ENCODE assay signal across 8 cellular contexts in genomic region chr12:55728932-55729591, GRCh38. TPM values are rescaled to one million over a fixed set of nuclear protein-coding genes. Genes with fewer than 3 reads are reported as not detected.
DNase-seq lines count a peak whose midpoint lies in the region; ATAC-seq and TF ChIP-seq lines count a peak whose summit lies in the region.

TSS of gene CD63 (minus strand) at chr12:55729009. CDS start at chr12:55728341, 668 bp downstream.

- TF ChIP-seq POLR2A in GM18951 (IDR thresholded peaks at IDR 0.05; ENCODE audit: extremely low read depth, insufficient read depth, insufficient read length) = peak; percentile 53

- peak; percentile 57 for ATAC-seq in HG03139 (IDR thresholded peaks at IDR 0.05; ENCODE audit: unreplicated experiment)
- peak; percentile 59 for ATAC-seq in activated CD8-positive, alpha-beta memory T cell treated with anti-CD3 and anti-CD28 coated beads, Interleukin-2, amount 10 ng/mL, durations not matched to agents 7 days and 5 days

- POLR2A ChIA-PET in BJ (lab: Charles Lee) = interaction anchor here (0.6 to 1.4 kb wide), 4 partner anchors 9 to 13 kb away, joined by 3 to 6 read pairs (median 4); partner anchors contain the start of gene BLOC1S1

- peak within 1 kb of the TSS; percentile 96 for H3K27ac ChIP-seq in mesodermal cell (ENCODE audit: low read depth, low read length, severe bottlenecking)

- DNase-seq in BJ (ENCODE audit: low read depth) = no peak
- peak; percentile 65 for DNase-seq in NCI-H748 treated with DMSO at 0.1 percent for 48 hours (lab: John Stamatoyannopoulos, UW)
- peak; percentile 83 for DNase-seq in activated CD8-positive, alpha-beta memory T cell treated with anti-CD3 and anti-CD28 coated beads, Interleukin-2, amount 10 ng/mL, durations not matched to agents 7 days and 5 days
- DNase-seq in stimulated activated CD8-positive, alpha-beta memory T cell treated with anti-CD3 and anti-CD28 coated beads, Interleukin-15, amount 100 ng/mL, for 4 hours (ENCODE audit: low read depth in 2 of 2) = peak; percentile 65 to 72

- CTCF ChIA-PET in BJ (lab: Yijun Ruan, JAX) = interaction anchor here (0.7 to 2.3 kb wide), 9 partner anchors 8 to 198 kb away, joined by 3 to 29 read pairs (median 5); partner anchors contain the start of genes PYM1 and RDH5
- CTCF ChIA-PET in activated CD8-positive, alpha-beta memory T cell treated with anti-CD3 and anti-CD28 coated beads, Interleukin-2, amount 10 ng/mL, durations not matched to agents 7 days and 5 days (lab: Charles Lee) = interaction anchor here (0.6 to 4.9 kb wide), 12 partner anchors 9 to 376 kb away, joined by 3 to 63 read pairs (median 7); partner anchors contain the start of genes BLOC1S1, PA2G4, PYM1 and RDH5

- no peaks in the 10 kb centered on the region for H3K27me3 ChIP-seq in BJ (ENCODE audit: control insufficient read depth, insufficient read depth, low read length)

- TF ChIP-seq CTCF in BJ (IDR thresholded peaks at IDR 0.05; ENCODE audit: insufficient read depth, low read depth, low read length) = no peak

- H3K4me3 Mint-ChIP-seq in activated CD8-positive, alpha-beta memory T cell treated with anti-CD3 and anti-CD28 coated beads, Interleukin-2, amount 10 ng/mL, durations not matched to agents 7 days and 5 days = peak within 1 kb of the TSS; percentile 78

- 0% methylated on average over 28 to 45 of the region's 54 CpGs for WGBS in mesodermal cell (ENCODE audit: insufficient coverage in 2 of 2), 2 experiments

- no peaks in the 10 kb centered on the region for H3K9me3 ChIP-seq in mesodermal cell (ENCODE audit: control insufficient read depth, low read length)

- H3K9me3 Mint-ChIP-seq in activated CD8-positive, alpha-beta memory T cell treated with anti-CD3 and anti-CD28 coated beads, Interleukin-2, amount 10 ng/mL, durations not matched to agents 7 days and 5 days (ENCODE audit: low read depth) = no peaks in the 10 kb centered on the region

- peaks cover 57% of the 10 kb centered on the region for H3K4me1 Mint-ChIP-seq in activated CD8-positive, alpha-beta memory T cell treated with anti-CD3 and anti-CD28 coated beads, Interleukin-2, amount 10 ng/mL, durations not matched to agents 7 days and 5 days

- H3K27ac Mint-ChIP-seq in activated CD8-positive, alpha-beta memory T cell treated with anti-CD3 and anti-CD28 coated beads, Interleukin-2, amount 10 ng/mL, durations not matched to agents 7 days and 5 days = peak within 1 kb of the TSS; percentile 92

- peaks cover 16% of the 10 kb centered on the region for H3K36me3 Mint-ChIP-seq in activated CD8-positive, alpha-beta memory T cell treated with anti-CD3 and anti-CD28 coated beads, Interleukin-2, amount 10 ng/mL, durations not matched to agents 7 days and 5 days

- peak within 1 kb of the TSS; percentile 73 for H3K4me3 ChIP-seq in BJ (ENCODE audit: low read depth, low read length)
- peak within 1 kb of the TSS; percentile 88 for H3K4me3 ChIP-seq in mesodermal cell (ENCODE audit: extremely low read depth, insufficient read depth, low read length, poor library complexity, severe bottlenecking)

- in situ Hi-C loops in GM18951 (cut with MboI; ENCODE audit: low sequenced_read_pairs, unreplicated experiment) (no loop called here), endometrial microvascular endothelial cells (cut with HindIII; ENCODE audit: inconsistent ontology term, low pct_unique_long_range_greater_than_20kb, low sequenced_read_pairs) (no loop called here)

- H3K4me1 ChIP-seq in mesodermal cell (ENCODE audit: control insufficient read depth, insufficient read depth, low read length, poor library complexity, severe bottlenecking) = peaks cover 16% of the 10 kb centered on the region

- H3K36me3 ChIP-seq in BJ (ENCODE audit: control insufficient read depth, insufficient read depth, low read length) (peaks cover 22% of the 10 kb centered on the region), mesodermal cell (ENCODE audit: control insufficient read depth, insufficient read depth, low read length) (peaks cover 40% of the 10 kb centered on the region)

- no peaks in the 10 kb centered on the region for H3K27me3 Mint-ChIP-seq in activated CD8-positive, alpha-beta memory T cell treated with anti-CD3 and anti-CD28 coated beads, Interleukin-2, amount 10 ng/mL, durations not matched to agents 7 days and 5 days

RNA-seq across cellular contexts. Expression of gene CD63, which starts in this region (rescaled TPM):
- 974 and 1,937 TPM in 2 replicates for polyA plus RNA-seq in BJ (2011; rRNA removed)
- 454 and 644 TPM in 2 replicates for polyA minus RNA-seq in BJ (2011; rRNA and poly(A)+ RNA removed)
- 100 to 1,000 TPM; 222 to 288 TPM for total RNA-seq in activated CD8-positive, alpha-beta memory T cell treated with anti-CD3 and anti-CD28 coated beads, Interleukin-2, amount 10 ng/mL, durations not matched to agents 7 days and 5 days
- 847 TPM for total RNA-seq in endometrial microvascular endothelial cells (ENCODE audit: inconsistent ontology term)
- 883 TPM for polyA plus RNA-seq in mesodermal cell (2013, experiment 1 of 2)
- 779 TPM for polyA plus RNA-seq in mesodermal cell (2013, experiment 2 of 2)
